23 cellular contexts compared by ENCODE assay signal in genomic region chr7:28617308-28617707, GRCh38.
DNase-seq lines count a peak whose midpoint lies in the region; ATAC-seq, FAIRE-seq and TF ChIP-seq lines count a peak whose summit lies in the region.
"Had no signal": no experiment of that assay in that cellular context is flagged by ENCODE, and none has a peak within 500 bp of the region (broad histone marks: within the 10 kb centered on the region; RNA-seq: fewer than 3 reads in every experiment).

No MANE protein-coding gene starts in this region.

- POLR2A ChIA-PET in GM12878 (lab: Charles Lee): interaction anchor here (1.1 to 3.3 kb wide), 4 partner anchors 12 to 46 kb away, joined by 3 to 21 read pairs (median 3); no protein-coding TSS in a partner anchor
- POLR2A ChIA-PET in CD4-positive, alpha-beta T cell (lab: Charles Lee): no interaction called here

- RAD21 ChIA-PET in GM12878 (lab: Charles Lee; ENCODE audit: unreplicated experiment): interaction anchor here (0.9 to 9.6 kb wide), 5 partner anchors 43 to 204 kb away, joined by 3 to 130 read pairs (median 6); partner anchors contain the start of gene CREB5

- no peak overlapping the region for H2AFZ ChIP-seq in GM12878 (ENCODE audit: control insufficient read depth, low read depth, low read length)

- peaks cover 65% of the 10 kb centered on the region for H3K4me1 Mint-ChIP-seq in Calu3 (ENCODE audit: low read depth, unreplicated experiment)
- peaks cover 39% of the 10 kb centered on the region for H3K4me1 Mint-ChIP-seq in nephron
- no peaks in the 10 kb centered on the region for H3K4me1 Mint-ChIP-seq in CD4-positive, alpha-beta T cell (ENCODE audit: low read depth)
- H3K4me1 Mint-ChIP-seq in stimulated activated memory B cell treated with anti-CD40 and anti-IgM and Interleukin-4, amounts not matched to agents 10 μg/mL and 1 μg/mL and 100 μg/mL, for 72 hours: no peaks in the 10 kb centered on the region
- H3K4me1 Mint-ChIP-seq: B cell; CD4-positive, CD25-positive, alpha-beta regulatory T cell; CD8-positive, alpha-beta memory T cell had no signal

- intact Hi-C loops in Calu3 (cut with micrococcal nuclease; ENCODE audit: unreplicated experiment): no loop called here
- intact Hi-C loops in GM12878 (cut with micrococcal nuclease; ENCODE audit: unreplicated experiment): no loop called here
- intact Hi-C loops in CD4-positive, alpha-beta T cell (cut with DNase I, micrococcal nuclease): no loop called here

- 80% methylated on average over 1 of the region's 1 CpG for WGBS in GM12878 (ENCODE audit: insufficient coverage, insufficient replicate concordance, low lambda C conversion rate, missing lambda C conversion rate)

- BruUV-seq in Calu3 (replicated peaks; lab: Mats Ljungman, UMichigan) (no TSS peak), GM12878 (replicated peaks; lab: Mats Ljungman, UMichigan) (no TSS peak)

- no peak for DNase-seq in Calu3
- peak; percentile 14 for DNase-seq in GM12865 (ENCODE audit: low read depth)
- no peak for DNase-seq in GM12878 (ENCODE audit: low read depth, low spot score)
- DNase-seq in NCI-H1436 treated with DMSO at 0.1 percent for 48 hours (lab: John Stamatoyannopoulos, UW): no peak
- no peak for DNase-seq in CD4-positive, alpha-beta T cell
- DNase-seq: CD4-positive, CD25-positive, alpha-beta regulatory T cell; CD8-positive, alpha-beta memory T cell; DMS79; EL; GDM1; GOT3; HFFc6 had no signal

- TF ChIP-seq CTCF in Calu3 (IDR thresholded peaks at IDR 0.05; ENCODE audit: unreplicated experiment) (no peak), GM12865 (IDR thresholded peaks at IDR 0.05; ENCODE audit: insufficient read depth, low read depth, low read length, missing control alignments) (no peak), GM12878 (IDR thresholded peaks at IDR 0.05 in 2 of 3, conservative IDR thresholded peaks at IDR 0.05 in 1 of 3; ENCODE audit: control insufficient read depth in 2 of 3, extremely low read depth in 1 of 3, insufficient read depth in 1 of 3, low read depth in 3 of 3, low read length in 3 of 3) (no peak), nephron (IDR thresholded peaks at IDR 0.05; ENCODE audit: unreplicated experiment in 3 of 3) (no peak)
- TF ChIP-seq CTCF in CD4-positive, alpha-beta T cell (IDR thresholded peaks at IDR 0.05): no peak

- in situ Hi-C loops in GM12878 (cut with MboI): no loop called here

- no peak for FAIRE-seq in GM12878 (lab: Jason Lieb, UNC)
- FAIRE-seq: A204.1, GM12892, H54 had no signal

- H3K4me3 ChIP-seq in GM12865 (ENCODE audit: low read depth, low read length) (no peak overlapping the region), GM12878 (no peak overlapping the region)
- H3K4me3 ChIP-seq: BLaER1, HAP-1 had no signal

- peak; percentile 19; the same call in 2 of the 3 replicates for ATAC-seq in GM12878
- ATAC-seq in CD4-positive, alpha-beta T cell (ENCODE audit: poor library complexity): no peak
- ATAC-seq in stimulated activated memory B cell treated with anti-CD40 and anti-IgM and Interleukin-4, amounts not matched to agents 10 μg/mL and 1 μg/mL and 100 μg/mL, for 72 hours: no peak
- ATAC-seq in GM19328 (IDR thresholded peaks at IDR 0.05; ENCODE audit: unreplicated experiment): no peak

- H3K36me3 Mint-ChIP-seq in Calu3 (ENCODE audit: insufficient read depth, unreplicated experiment) (peaks cover 14% of the 10 kb centered on the region), nephron (ENCODE audit: low read depth) (no peaks in the 10 kb centered on the region)
- no peaks in the 10 kb centered on the region for H3K36me3 Mint-ChIP-seq in CD4-positive, alpha-beta T cell (ENCODE audit: low read depth)
- no peaks in the 10 kb centered on the region for H3K36me3 Mint-ChIP-seq in stimulated activated memory B cell treated with anti-CD40 and anti-IgM and Interleukin-4, amounts not matched to agents 10 μg/mL and 1 μg/mL and 100 μg/mL, for 72 hours
- H3K36me3 Mint-ChIP-seq: CD4-positive, CD25-positive, alpha-beta regulatory T cell; CD8-positive, alpha-beta memory T cell had no signal

- no peaks in the 10 kb centered on the region for H3K27me3 Mint-ChIP-seq in Calu3 (ENCODE audit: unreplicated experiment)
- H3K27me3 Mint-ChIP-seq in nephron (ENCODE audit: low read depth): no peaks in the 10 kb centered on the region
- H3K27me3 Mint-ChIP-seq in CD4-positive, alpha-beta T cell: no peaks in the 10 kb centered on the region
- H3K27me3 Mint-ChIP-seq in stimulated activated memory B cell treated with anti-CD40 and anti-IgM and Interleukin-4, amounts not matched to agents 10 μg/mL and 1 μg/mL and 100 μg/mL, for 72 hours: no peaks in the 10 kb centered on the region
- H3K27me3 Mint-ChIP-seq: B cell; CD8-positive, alpha-beta memory T cell had no signal

- no peak overlapping the region for H3K4me2 ChIP-seq in GM12878 (ENCODE audit: control insufficient read depth, insufficient read depth)

- H3K36me3 ChIP-seq in GM12878 (ENCODE audit: control insufficient read depth in 2 of 2, insufficient read depth in 2 of 2, low read length in 1 of 2): peaks cover 0 to 1% of the 10 kb centered on the region in 2 experiments; a peak in 1 of 4 replicates
- H3K36me3 ChIP-seq: BLaER1, HAP-1 had no signal

- no peaks in the 10 kb centered on the region; the same call in 1 of the 2 replicates for H3K4me1 ChIP-seq in GM12878 (ENCODE audit: control insufficient read depth, insufficient read depth, low read length)
- H3K4me1 ChIP-seq: HAP-1 had no signal

- no peak overlapping the region for H3K27ac ChIP-seq in GM12878 (ENCODE audit: control insufficient read depth, insufficient read depth)
- H3K27ac ChIP-seq in CD4-positive, alpha-beta T cell (ENCODE audit: low read depth, low read length): no peak overlapping the region
- H3K27ac ChIP-seq: 22Rv1, BLaER1, C4-2B had no signal

- no peaks in the 10 kb centered on the region for H3K79me2 ChIP-seq in GM12878 (ENCODE audit: control insufficient read depth, insufficient read depth, low read length)

- CTCF ChIA-PET in Calu3 (lab: Charles Lee) (interaction anchor here (0.7 to 1.2 kb wide), 2 partner anchors 10 to 495 kb away, joined by 3 read pairs; no protein-coding TSS in a partner anchor), GM12878 (lab: Yijun Ruan, JAX) (interaction anchor here (0.7 to 3.2 kb wide), 7 partner anchors 36 to 200 kb away, joined by 3 to 16 read pairs (median 3); no protein-coding TSS in a partner anchor)
- CTCF ChIA-PET in CD4-positive, alpha-beta T cell (lab: Charles Lee): no interaction called here

- TF ChIP-seq POLR2A in GM12878 (IDR thresholded peaks at IDR 0.05; ENCODE audit: low read depth, low read length): no peak

- H3K4me3 Mint-ChIP-seq in Calu3 (ENCODE audit: low read depth, unreplicated experiment) (no peak overlapping the region), nephron (no peak overlapping the region)
- H3K4me3 Mint-ChIP-seq in CD4-positive, alpha-beta T cell: no peak overlapping the region
- no peak overlapping the region for H3K4me3 Mint-ChIP-seq in stimulated activated memory B cell treated with anti-CD40 and anti-IgM and Interleukin-4, amounts not matched to agents 10 μg/mL and 1 μg/mL and 100 μg/mL, for 72 hours
- H3K4me3 Mint-ChIP-seq: B cell; CD4-positive, CD25-positive, alpha-beta regulatory T cell; CD8-positive, alpha-beta memory T cell; HFFc6 had no signal

- H3K27me3 ChIP-seq in GM12878 (replicated peaks in 1 of 2; ENCODE audit: control insufficient read depth in 2 of 2, insufficient read depth in 2 of 2, low read length in 1 of 2): no peaks in the 10 kb centered on the region
- H3K27me3 ChIP-seq in CD4-positive, alpha-beta T cell (ENCODE audit: control insufficient read depth, insufficient read depth, low read length): no peaks in the 10 kb centered on the region
- H3K27me3 ChIP-seq: BLaER1 had no signal

- H3K9ac ChIP-seq in GM12878 (ENCODE audit: control insufficient read depth, insufficient read depth, low read length): no peak overlapping the region
- H3K9ac ChIP-seq: BLaER1 had no signal

- no peak for TF ChIP-seq RAD21 in GM12878 (IDR thresholded peaks at IDR 0.05; ENCODE audit: insufficient read depth, low read depth, low read length)

- H3K27ac Mint-ChIP-seq in Calu3 (ENCODE audit: unreplicated experiment) (peak overlapping the region; percentile 68), nephron (peak overlapping the region in 2 of 3 experiments; percentile 26 to 28)
- no peak overlapping the region for H3K27ac Mint-ChIP-seq in CD4-positive, alpha-beta T cell
- H3K27ac Mint-ChIP-seq in stimulated activated memory B cell treated with anti-CD40 and anti-IgM and Interleukin-4, amounts not matched to agents 10 μg/mL and 1 μg/mL and 100 μg/mL, for 72 hours: no peak overlapping the region
- H3K27ac Mint-ChIP-seq: B cell; CD4-positive, CD25-positive, alpha-beta regulatory T cell; CD8-positive, alpha-beta memory T cell; HFFc6 had no signal

- SMC1A ChIA-PET in GM12878 (lab: Charles Lee; ENCODE audit: uncharacterized antibody, unreplicated experiment): interaction anchor here (0.8 to 7.8 kb wide), 13 partner anchors 8 to 207 kb away, joined by 3 to 151 read pairs (median 5); partner anchors contain the start of gene CREB5

- no peaks in the 10 kb centered on the region for H3K9me3 ChIP-seq in GM12878 (replicated peaks; ENCODE audit: control insufficient read depth, insufficient read depth, low read length)
- H3K9me3 ChIP-seq in CD4-positive, alpha-beta T cell (ENCODE audit: control insufficient read depth, low read length): no peaks in the 10 kb centered on the region
- H3K9me3 ChIP-seq: HAP-1 had no signal

- H3K9me3 Mint-ChIP-seq in Calu3 (ENCODE audit: low read depth, unreplicated experiment): no peaks in the 10 kb centered on the region
- H3K9me3 Mint-ChIP-seq in nephron: no peaks in the 10 kb centered on the region
- no peaks in the 10 kb centered on the region for H3K9me3 Mint-ChIP-seq in CD4-positive, alpha-beta T cell
- H3K9me3 Mint-ChIP-seq in stimulated activated memory B cell treated with anti-CD40 and anti-IgM and Interleukin-4, amounts not matched to agents 10 μg/mL and 1 μg/mL and 100 μg/mL, for 72 hours: no peaks in the 10 kb centered on the region
- H3K9me3 Mint-ChIP-seq: HFFc6 had no signal

- H4K20me1 ChIP-seq in GM12878 (ENCODE audit: control insufficient read depth, insufficient read depth): no peaks in the 10 kb centered on the region
- H4K20me1 ChIP-seq: BLaER1 had no signal

- peak; percentile 9 to 23; a peak in 1 of 4 replicates for TF ChIP-seq EP300 in GM12878 (IDR thresholded peaks at IDR 0.05; ENCODE audit: borderline replicate concordance in 1 of 2, control insufficient read depth in 1 of 2, low read depth in 2 of 2, low read length in 2 of 2)

TF ChIP-seq in GM12878, 131 proteins besides CTCF, POLR2A, EP300 and RAD21 (continues in another document):
- TF ChIP-seq IKZF1 (conservative IDR thresholded peaks at IDR 0.05) (peak; percentile 91), MYB (IDR thresholded peaks at IDR 0.05; ENCODE audit: borderline replicate concordance, low read depth, low read length) (no peak)

Comparison
In these comparisons a context has a peak if more than half of its experiments do, and no peak if none do; other contexts are left out.
1. H3K27ac Mint-ChIP-seq: peak in Calu3 (single experiment) and nephron (2 of 3); none in CD4-positive, alpha-beta T cell (single experiment) and stimulated activated memory B cell treated with anti-CD40 and anti-IgM and Interleukin-4, amounts not matched to agents 10 μg/mL and 1 μg/mL and 100 μg/mL, for 72 hours (single experiment).